In genomic region chr4:24778427-24779225, GRCh38 we compare ENCODE assay signal across 14 cellular contexts. TPM values are rescaled to one million over a fixed set of nuclear protein-coding genes. Genes with fewer than 3 reads are reported as not detected.
DNase-seq lines count a peak whose midpoint lies in the region; ATAC-seq and TF ChIP-seq lines count a peak whose summit lies in the region.
"Had no signal": no experiment of that assay in that cellular context is flagged by ENCODE, and none has a peak within 500 bp of the region (broad histone marks: within the 10 kb centered on the region; RNA-seq: fewer than 3 reads in every experiment).

No MANE protein-coding gene starts in this region.

- no peaks in the 10 kb centered on the region for H3K36me3 Mint-ChIP-seq in glutamatergic neuron (ENCODE audit: unreplicated experiment)
- H3K36me3 Mint-ChIP-seq: type B pancreatic cell had no signal

- peaks cover 2% of the 10 kb centered on the region for H3K27me3 Mint-ChIP-seq in glutamatergic neuron (ENCODE audit: unreplicated experiment)

- DNase-seq in HFF-Myc (ENCODE audit: extremely low read depth, low read depth) = peak; percentile 92
- peak; percentile 31 for DNase-seq in astrocyte of the hippocampus (ENCODE audit: low read depth, low spot score)
- peak; percentile 75 for DNase-seq in right atrium auricular region (ENCODE audit: low spot score)
- peak; percentile 74 to 82 for DNase-seq in tibial artery
- no peak for DNase-seq in germinal center (ENCODE audit: low spot score)
- DNase-seq in glutamatergic neuron = no peak
- no peak for DNase-seq in NCI-H1048 (lab: John Stamatoyannopoulos, UW)
- DNase-seq: DMS53, NCI-H1694 treated with DMSO at 0.1 percent for 48 hours had no signal

- H3K27me3 ChIP-seq in right atrium auricular region = no peaks in the 10 kb centered on the region
- H3K27me3 ChIP-seq in tibial artery = no peaks in the 10 kb centered on the region

- H3K4me3 Mint-ChIP-seq in glutamatergic neuron (ENCODE audit: unreplicated experiment) = no peak overlapping the region
- H3K4me3 Mint-ChIP-seq: neural crest cell, type B pancreatic cell had no signal

- H3K4me1 Mint-ChIP-seq in glutamatergic neuron (ENCODE audit: low read depth, unreplicated experiment) = no peaks in the 10 kb centered on the region

- no peak overlapping the region for H3K4me3 ChIP-seq in HFF-Myc (replicated peaks; ENCODE audit: low read depth, low read length)
- H3K4me3 ChIP-seq in right atrium auricular region = no peak overlapping the region
- H3K4me3 ChIP-seq in tibial artery = no peak overlapping the region

- H3K9me3 ChIP-seq in right atrium auricular region (no peaks in the 10 kb centered on the region), tibial artery (no peaks in the 10 kb centered on the region)

- no peak for ATAC-seq in HG02938 (IDR thresholded peaks at IDR 0.05; ENCODE audit: unreplicated experiment)
- ATAC-seq: HCT116 had no signal

- TF ChIP-seq CTCF in HFF-Myc (IDR thresholded peaks at IDR 0.05; ENCODE audit: low read depth, low read length, missing control alignments) (no peak), right atrium auricular region (IDR thresholded peaks at IDR 0.05) (no peak), tibial artery (IDR thresholded peaks at IDR 0.05) (no peak), glutamatergic neuron (IDR thresholded peaks at IDR 0.05; ENCODE audit: partially characterized antibody, unreplicated experiment) (no peak)

- no peaks in the 10 kb centered on the region for H3K36me3 ChIP-seq in right atrium auricular region
- H3K36me3 ChIP-seq in tibial artery = no peaks in the 10 kb centered on the region

- no peak overlapping the region for H3K27ac Mint-ChIP-seq in glutamatergic neuron (ENCODE audit: unreplicated experiment)
- H3K27ac Mint-ChIP-seq: type B pancreatic cell had no signal

- H3K27ac ChIP-seq in right atrium auricular region = peak overlapping the region in 1 of 2 donors; percentile 29
- H3K27ac ChIP-seq in tibial artery = peak overlapping the region; percentile 34 to 73
- H3K27ac ChIP-seq: VCaP had no signal

- H3K4me1 ChIP-seq in right atrium auricular region = peaks cover 0 to 12% of the 10 kb centered on the region in 2 donors
- peaks cover 0 to 51% (median 24%) of the 10 kb centered on the region in 4 donors for H3K4me1 ChIP-seq in tibial artery

- intact Hi-C loops in tibial artery (cut with DNase I; ENCODE audit: low total_unique reads) = no loop called here

- no peaks in the 10 kb centered on the region for H3K9me3 Mint-ChIP-seq in glutamatergic neuron (ENCODE audit: unreplicated experiment)
- H3K9me3 Mint-ChIP-seq: neural crest cell, type B pancreatic cell had no signal

RNA-seq across cellular contexts. Expression of gene SOD3, which starts 16.7 kb away (rescaled TPM):
- total RNA-seq in right atrium auricular region (100 to 1,000 TPM in 1 of 2 donors, 10 to 100 TPM in 1; 94.9 to 300 TPM), glutamatergic neuron (ENCODE audit: unreplicated experiment) (not detected)

Comparison
In these comparisons a context has a peak if more than half of its experiments do, and no peak if none do; other contexts are left out.
1. DNase-seq: peak in HFF-Myc (single experiment), astrocyte of the hippocampus (single experiment), right atrium auricular region (single experiment) and tibial artery (2 of 2); none in germinal center (single experiment), glutamatergic neuron (single experiment) and NCI-H1048 (single experiment).
2. RNA of gene SOD3, which starts 16.7 kb away (total RNA-seq): 94.9 to 300 TPM in right atrium auricular region; not detected in glutamatergic neuron (single experiment); every median in the first group is over 10 times any median in the second.